In the genomic region with DNA sequence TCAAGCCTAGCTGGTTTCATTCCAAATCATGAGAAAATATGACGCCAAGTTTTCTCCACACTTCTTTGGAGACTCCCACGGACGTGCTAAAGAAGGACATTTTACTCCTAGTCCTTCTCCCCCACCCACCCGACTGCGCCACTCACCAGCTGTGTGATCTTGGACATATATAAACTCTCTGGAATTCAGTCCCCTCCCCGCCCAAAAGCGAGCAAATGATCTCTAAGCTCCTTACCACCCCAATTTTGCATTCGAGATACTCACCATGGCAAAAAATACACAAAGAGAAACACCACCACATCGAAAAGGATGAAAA, we compare ENCODE assay signal across 8 cellular contexts. TPM values are rescaled to one million over a fixed set of nuclear protein-coding genes. Genes with fewer than 3 reads are reported as not detected.
DNase-seq lines count a peak whose midpoint lies in the region; FAIRE-seq and TF ChIP-seq lines count a peak whose summit lies in the region.

No MANE protein-coding gene starts in this region.

- H3K9me3 ChIP-seq in NT2/D1 (ENCODE audit: insufficient read depth, low read length) = no peaks in the 10 kb centered on the region

- H3K9me3 Mint-ChIP-seq in Calu3 (ENCODE audit: low read depth, unreplicated experiment) = no peaks in the 10 kb centered on the region

- BruUV-seq in Calu3 (replicated peaks; lab: Mats Ljungman, UMichigan) = no TSS peak

- no peaks in the 10 kb centered on the region for H3K27me3 Mint-ChIP-seq in Calu3 (ENCODE audit: unreplicated experiment)

- H3K4me1 ChIP-seq in NT2/D1 (ENCODE audit: insufficient read depth, insufficient read length) = no peaks in the 10 kb centered on the region

- no peaks in the 10 kb centered on the region for H3K27me3 ChIP-seq in H7 (ENCODE audit: control insufficient read depth, insufficient read depth, low read length)
- no peaks in the 10 kb centered on the region for H3K27me3 ChIP-seq in NT2/D1 (ENCODE audit: insufficient read depth, insufficient read length)
- no peaks in the 10 kb centered on the region for H3K27me3 ChIP-seq in bronchial epithelial cell (ENCODE audit: control insufficient read depth, insufficient read depth, low read length)

- peaks cover 33% of the 10 kb centered on the region for H3K36me3 Mint-ChIP-seq in Calu3 (ENCODE audit: insufficient read depth, unreplicated experiment)

- H3K9ac ChIP-seq in NT2/D1 (ENCODE audit: insufficient read length, low read depth) = peak overlapping the region; percentile 90

- intact Hi-C loops in Calu3 (cut with micrococcal nuclease; ENCODE audit: unreplicated experiment) = loop anchor here (5.0 kb wide), 1 partner anchor 318 kb away; no protein-coding TSS in a partner anchor

- peak overlapping the region; percentile 100 for H3K4me3 Mint-ChIP-seq in Calu3 (ENCODE audit: low read depth, unreplicated experiment)

- no peak for FAIRE-seq in bronchial epithelial cell (lab: Jason Lieb, UNC)

- TF ChIP-seq CTCF in Calu3 (IDR thresholded peaks at IDR 0.05; ENCODE audit: unreplicated experiment) = no peak
- TF ChIP-seq CTCF in bronchial epithelial cell (IDR thresholded peaks at IDR 0.05; ENCODE audit: insufficient read depth, low read length, severe bottlenecking) = no peak

- peak; percentile 13 for DNase-seq in Calu3
- DNase-seq in H7 = no peak
- DNase-seq in NT2/D1 (ENCODE audit: low read depth, low spot score) = no peak
- DNase-seq in bronchial epithelial cell (ENCODE audit: low read depth) = peak; percentile 32
- peak; percentile 83 for DNase-seq in left kidney (ENCODE audit: low read depth, low spot score)
- DNase-seq in stimulated activated CD8-positive, alpha-beta memory T cell treated with anti-CD3 and anti-CD28 coated beads, Interleukin-7, amount 100 ng/mL, for 24 hours (ENCODE audit: low read depth) = peak; percentile 1
- DNase-seq in ACHN = no peak
- no peak for DNase-seq in NCI-H526 treated with DMSO at 0.1 percent for 48 hours (lab: John Stamatoyannopoulos, UW)

- in situ Hi-C loops in ACHN (cut with HindIII; ENCODE audit: low pct_ligation_motif_present, low pct_unique_long_range_greater_than_20kb, low sequenced_read_pairs) = no loop called here

- H3K36me3 ChIP-seq in H7 (replicated peaks; ENCODE audit: control insufficient read depth, insufficient read depth, low read length) (no peaks in the 10 kb centered on the region; the same call in 1 of the 2 replicates), NT2/D1 (ENCODE audit: insufficient read depth, insufficient read length, low read length) (peaks cover 26% of the 10 kb centered on the region), bronchial epithelial cell (ENCODE audit: control insufficient read depth, insufficient read depth, low read length) (peaks cover 1% of the 10 kb centered on the region)

- peaks cover 25% of the 10 kb centered on the region for H3K4me1 Mint-ChIP-seq in Calu3 (ENCODE audit: low read depth, unreplicated experiment)

- CTCF ChIA-PET in Calu3 (lab: Charles Lee) = no interaction called here

- H3K27ac Mint-ChIP-seq in Calu3 (ENCODE audit: unreplicated experiment) = peak overlapping the region; percentile 92

- H3K4me3 ChIP-seq in H7 (ENCODE audit: insufficient read depth, low read depth, low read length) = peak overlapping the region; percentile 84
- peak overlapping the region; percentile 94 for H3K4me3 ChIP-seq in NT2/D1 (ENCODE audit: insufficient read length, low read depth)
- peak overlapping the region; percentile 62 for H3K4me3 ChIP-seq in bronchial epithelial cell (ENCODE audit: low read depth, low read length)

RNA-seq across cellular contexts. Expression of a gene that starts 21.9 kb away (rescaled TPM):
- total RNA-seq in Calu3 (2022) (not detected in 2 replicates), bronchial epithelial cell (not detected in 2 replicates)
- not detected in 2 replicates for total RNA-seq in H7 (2014; rRNA removed; shearing (Covaris generic))

Comparison
In these comparisons a context has a peak if more than half of its experiments do, and no peak if none do; other contexts are left out.
1. DNase-seq: peak in Calu3 (single experiment), bronchial epithelial cell (single experiment), left kidney (single experiment) and stimulated activated CD8-positive, alpha-beta memory T cell treated with anti-CD3 and anti-CD28 coated beads, Interleukin-7, amount 100 ng/mL, for 24 hours (single experiment); none in H7 (single experiment), NT2/D1 (single experiment), ACHN (single experiment) and NCI-H526 treated with DMSO at 0.1 percent for 48 hours (single experiment).
2. Peak in every context shown above with its lines, with median percentiles within 50 percentile points of each other: H3K4me3 ChIP-seq.